ENCODE assay signal across 24 cellular contexts in genomic region chr1:33399375-33399774, GRCh38. TPM values are rescaled to one million over a fixed set of nuclear protein-coding genes. Genes with fewer than 3 reads are reported as not detected.
DNase-seq lines count a peak whose midpoint lies in the region; ATAC-seq and TF ChIP-seq lines count a peak whose summit lies in the region.
"Had no signal": no experiment of that assay in that cellular context is flagged by ENCODE, and none has a peak within 500 bp of the region (broad histone marks: within the 10 kb centered on the region; RNA-seq: fewer than 3 reads in every experiment).

No MANE protein-coding gene starts in this region.

- no peak overlapping the region for H3K27ac Mint-ChIP-seq in natural killer cell
- H3K27ac Mint-ChIP-seq: CD8-positive, alpha-beta T cell; H9; HFFc6 had no signal

- no peak overlapping the region for H3K14ac ChIP-seq in trophoblast cell (ENCODE audit: low read length)

- H4K12ac ChIP-seq in trophoblast cell (ENCODE audit: low read depth, low read length) = no peak overlapping the region

- no peak overlapping the region for H3K4me3 Mint-ChIP-seq in natural killer cell
- H3K4me3 Mint-ChIP-seq: CD8-positive, alpha-beta T cell; H9; HFFc6 had no signal

- WGBS in trophoblast cell (ENCODE audit: extremely low coverage, insufficient coverage, insufficient read length) = no CpG with 5 or more reads among the region's 3 CpGs

- no peaks in the 10 kb centered on the region for H3K36me3 Mint-ChIP-seq in natural killer cell
- H3K36me3 Mint-ChIP-seq: CD8-positive, alpha-beta T cell had no signal

- H3K4me1 Mint-ChIP-seq in natural killer cell = peaks cover 0 to 7% of the 10 kb centered on the region in 2 donors

- peak overlapping the region; percentile 26 for H3K9ac ChIP-seq in trophoblast cell (ENCODE audit: low read length)
- H3K9ac ChIP-seq: BLaER1 had no signal

- no peak overlapping the region for H4K8ac ChIP-seq in trophoblast cell (ENCODE audit: low read depth, low read length)

- no peak overlapping the region for H3K4me2 ChIP-seq in trophoblast cell (ENCODE audit: low read length)
- H3K4me2 ChIP-seq: BLaER1 had no signal

- no peaks in the 10 kb centered on the region for H3K27me3 ChIP-seq in left ventricle myocardium inferior (ENCODE audit: low read depth)
- no peaks in the 10 kb centered on the region for H3K27me3 ChIP-seq in trophoblast cell (ENCODE audit: insufficient read depth, low read length)
- H3K27me3 ChIP-seq in tibial artery = no peaks in the 10 kb centered on the region
- H3K27me3 ChIP-seq: BLaER1, Peyer's patch, SJSA1 had no signal

- H3K9me3 ChIP-seq in left ventricle myocardium inferior (replicated peaks) (no peaks in the 10 kb centered on the region), trophoblast cell (ENCODE audit: insufficient read depth, low read depth, low read length) (no peaks in the 10 kb centered on the region), tibial artery (no peaks in the 10 kb centered on the region)
- H3K9me3 ChIP-seq: BLaER1, Peyer's patch, SJSA1 had no signal

- no peak overlapping the region for H2AFZ ChIP-seq in trophoblast cell (ENCODE audit: insufficient read depth, low read length, poor library complexity)

- ATAC-seq in natural killer cell (no peak), HG02973 (IDR thresholded peaks at IDR 0.05; ENCODE audit: unreplicated experiment) (no peak), GM18520 (IDR thresholded peaks at IDR 0.05; ENCODE audit: unreplicated experiment) (no peak)
- ATAC-seq: CD8-positive, alpha-beta T cell had no signal

- H3K79me2 ChIP-seq in trophoblast cell (ENCODE audit: control insufficient read depth, insufficient read depth, low read length, poor library complexity) = no peaks in the 10 kb centered on the region

- H3K4me1 ChIP-seq in left ventricle myocardium inferior (peaks cover 55% of the 10 kb centered on the region), trophoblast cell (ENCODE audit: control insufficient read depth in 1 of 2, insufficient read depth in 2 of 2, low read length in 2 of 2) (no peaks in the 10 kb centered on the region), tibial artery (peaks cover 0 to 22% (median 7%) of the 10 kb centered on the region in 4 donors)
- H3K4me1 ChIP-seq: BLaER1, Peyer's patch, SJSA1 had no signal

- H4K91ac ChIP-seq in trophoblast cell (ENCODE audit: low read depth, low read length) = no peak overlapping the region

- no peak overlapping the region for H3K4ac ChIP-seq in trophoblast cell (ENCODE audit: low read depth, low read length)

- no peak overlapping the region for H3K18ac ChIP-seq in trophoblast cell (ENCODE audit: low read length)

- TF ChIP-seq CTCF in left ventricle myocardium inferior (IDR thresholded peaks at IDR 0.05; ENCODE audit: borderline replicate concordance) = no peak
- TF ChIP-seq CTCF in tibial artery (IDR thresholded peaks at IDR 0.05) = no peak
- no peak for TF ChIP-seq CTCF in natural killer cell (IDR thresholded peaks at IDR 0.05)

- H3K27me3 Mint-ChIP-seq in natural killer cell (ENCODE audit: low read depth in 2 of 2) = peaks cover 4 to 48% of the 10 kb centered on the region in 2 donors

- intact Hi-C loops in left ventricle myocardium inferior (cut with micrococcal nuclease) = no loop called here
- intact Hi-C loops in tibial artery (cut with DNase I; ENCODE audit: low total_unique reads) = no loop called here
- intact Hi-C loops in natural killer cell (cut with micrococcal nuclease) = no loop called here

- H3K4me3 ChIP-seq in left ventricle myocardium inferior (no peak overlapping the region), trophoblast cell (ENCODE audit: low read depth, low read length) (no peak overlapping the region), tibial artery (no peak overlapping the region)
- H3K4me3 ChIP-seq: BLaER1, Peyer's patch, SJSA1 had no signal

- H3K27ac ChIP-seq in left ventricle myocardium inferior (replicated peaks) = peak overlapping the region; percentile 65
- H3K27ac ChIP-seq in trophoblast cell (ENCODE audit: low read depth, low read length) = no peak overlapping the region
- peak overlapping the region; percentile 42 to 55 for H3K27ac ChIP-seq in tibial artery
- H3K27ac ChIP-seq: 22Rv1, BLaER1, Peyer's patch, SJSA1 had no signal

- no peak overlapping the region for H2BK12ac ChIP-seq in trophoblast cell (ENCODE audit: low read length)

- H2BK120ac ChIP-seq in trophoblast cell (ENCODE audit: insufficient read depth, low read length, poor library complexity) = no peak overlapping the region

- no peak overlapping the region for H2AK5ac ChIP-seq in trophoblast cell (ENCODE audit: low read length)

- H3K79me1 ChIP-seq in trophoblast cell (ENCODE audit: low read length) = no peaks in the 10 kb centered on the region

- no peaks in the 10 kb centered on the region for H3K9me3 Mint-ChIP-seq in natural killer cell
- H3K9me3 Mint-ChIP-seq: CD8-positive, alpha-beta T cell; HFFc6 had no signal

- no peak overlapping the region for H3K23ac ChIP-seq in trophoblast cell (ENCODE audit: low read length)

- H3K36me3 ChIP-seq in left ventricle myocardium inferior (no peaks in the 10 kb centered on the region), trophoblast cell (ENCODE audit: control insufficient read depth in 1 of 2, insufficient read depth in 2 of 2, low read length in 2 of 2) (no peaks in the 10 kb centered on the region), tibial artery (no peaks in the 10 kb centered on the region)
- H3K36me3 ChIP-seq: BLaER1, Peyer's patch, SJSA1 had no signal

- no peak overlapping the region for H2BK5ac ChIP-seq in trophoblast cell (ENCODE audit: low read depth, low read length, poor library complexity)

- DNase-seq in NCI-H82 (lab: John Stamatoyannopoulos, UW) (peak; percentile 26), NCI-H82 treated with DMSO at 0.1 percent for 48 hours (lab: John Stamatoyannopoulos, UW; ENCODE audit: unreplicated experiment) (no peak), left ventricle myocardium inferior (no peak), trophoblast cell (no peak), tibial artery (no peak), natural killer cell (no peak)
- DNase-seq: ACHN; CD8-positive, alpha-beta T cell; DMS153; H9; HFFc6; KG1; NCI-H1092; NCI-H1436; NCI-H187 treated with DMSO at 0.1 percent for 48 hours; NCI-H2107; NCI-H524; NCI-H774; Peyer's patch had no signal

RNA-seq across cellular contexts. Expression of gene PHC2, which starts 31.5 kb away (rescaled TPM):
- total RNA-seq in left ventricle myocardium inferior = 105 TPM
- 47.2 and 49.0 TPM in 2 replicates for polyA plus RNA-seq in trophoblast cell (2013)
- 10 to 100 TPM; 36.6 to 46.6 (median 39.5) TPM for total RNA-seq in natural killer cell
